8 cellular contexts compared by ENCODE assay signal in genomic region chr16:34063498-34064157, GRCh38.
A peak's percentile ranks its signal among the peaks of the same experiment; 100 is the strongest.
DNase-seq lines count a peak whose midpoint lies in the region; ATAC-seq, FAIRE-seq and TF ChIP-seq lines count a peak whose summit lies in the region.
"Not testable (repeated sequence)": the region's sequence is repeated elsewhere in the genome, so short reads cannot be mapped to it uniquely, and the experiment has no call there.

No MANE protein-coding gene starts in this region.

- CTCF ChIA-PET in endothelial cell of umbilical vein (lab: Charles Lee): not testable (repeated sequence)

- ATAC-seq in GM19324 (IDR thresholded peaks at IDR 0.05; ENCODE audit: low FRiP score, unreplicated experiment): peak; percentile 49
- peak; percentile 54 for ATAC-seq in Right ventricle myocardium inferior
- peak; percentile 49 for ATAC-seq in left lobe of liver
- ATAC-seq in lung (ENCODE audit: insufficient read depth, low FRiP score): peak; percentile 7
- ATAC-seq in psoas muscle: peak; percentile 29 to 51 (median 48)
- peak; percentile 72 to 88 for ATAC-seq in upper lobe of left lung (ENCODE audit: low FRiP score in 2 of 2)

- dilution Hi-C loops in endothelial cell of umbilical vein (cut with MboI; ENCODE audit: extremely low pct_ligation_motif_present, low sequenced_read_pairs): not testable (repeated sequence)

- H3K9me3 ChIP-seq in HUES48 (ENCODE audit: control insufficient read depth, insufficient read depth, low read length) (peaks cover 57% of the 10 kb centered on the region), endothelial cell of umbilical vein (replicated peaks; ENCODE audit: control insufficient read depth, insufficient read depth, low read length) (peaks cover 23% of the 10 kb centered on the region), lung (ENCODE audit: control insufficient read depth in 2 of 2, insufficient read depth in 1 of 2, low read length in 1 of 2) (peaks cover 0 to 34% of the 10 kb centered on the region in 2 donors), upper lobe of left lung (peaks cover 0 to 43% (median 6%) of the 10 kb centered on the region in 4 donors)
- H3K9me3 ChIP-seq in psoas muscle: not testable (repeated sequence)

- not testable (repeated sequence) for FAIRE-seq in endothelial cell of umbilical vein (lab: Jason Lieb, UNC)

- not testable (repeated sequence) for TF ChIP-seq EP300 in upper lobe of left lung (IDR thresholded peaks at IDR 0.05)

- not testable (repeated sequence) for H3K4me1 ChIP-seq in HUES48 (ENCODE audit: control insufficient read depth, insufficient read depth, low read length); endothelial cell of umbilical vein (ENCODE audit: control insufficient read depth, extremely low read depth, insufficient read depth, low read length); lung (ENCODE audit: control insufficient read depth in 2 of 2, insufficient read depth in 2 of 2, low read length in 2 of 2); psoas muscle; upper lobe of left lung

- intact Hi-C loops in endothelial cell of umbilical vein (cut with micrococcal nuclease); Right ventricle myocardium inferior (cut with DNase I); psoas muscle (cut with DNase I): not testable (repeated sequence)

- not testable (repeated sequence) for H3K27me3 ChIP-seq in HUES48 (ENCODE audit: control insufficient read depth, insufficient read depth, low read length); endothelial cell of umbilical vein (ENCODE audit: control insufficient read depth in 2 of 2, insufficient read depth in 2 of 2, low read length in 2 of 2); lung (ENCODE audit: control insufficient read depth, insufficient read depth); psoas muscle (ENCODE audit: insufficient read depth in 3 of 3, low read length in 2 of 3); upper lobe of left lung

- not testable (repeated sequence) for H3K36me3 ChIP-seq in HUES48 (ENCODE audit: control insufficient read depth, insufficient read depth, low read length); endothelial cell of umbilical vein (ENCODE audit: control insufficient read depth in 2 of 2, extremely low read depth in 1 of 2, insufficient read depth in 2 of 2, low read length in 2 of 2); lung (ENCODE audit: control insufficient read depth in 2 of 2, insufficient read depth in 2 of 2, low read length in 2 of 2); psoas muscle (ENCODE audit: insufficient read depth in 1 of 2, low read depth in 1 of 2); upper lobe of left lung

- not testable (repeated sequence) for H4K20me1 ChIP-seq in endothelial cell of umbilical vein (replicated peaks; ENCODE audit: control insufficient read depth, extremely low read depth, insufficient read depth, low read length)

- not testable (repeated sequence) for H3K27ac ChIP-seq in HUES48 (ENCODE audit: low read depth, low read length); endothelial cell of umbilical vein (ENCODE audit: insufficient read depth, low read depth, low read length); lung (ENCODE audit: low read depth in 1 of 2, low read length in 1 of 2); psoas muscle; upper lobe of left lung

- TF ChIP-seq CTCF in endothelial cell of umbilical vein (IDR thresholded peaks at IDR 0.05; ENCODE audit: extremely low read depth in 1 of 2, insufficient read depth in 1 of 2, low read depth in 1 of 2, low read length in 2 of 2); lung (IDR thresholded peaks at IDR 0.05; ENCODE audit: control extremely low read depth, extremely low read depth); psoas muscle (IDR thresholded peaks at IDR 0.05); upper lobe of left lung (IDR thresholded peaks at IDR 0.05): not testable (repeated sequence)

- not testable (repeated sequence) for H3K79me2 ChIP-seq in endothelial cell of umbilical vein (ENCODE audit: control insufficient read depth, insufficient read depth, low read length)

- H2AFZ ChIP-seq in endothelial cell of umbilical vein (ENCODE audit: low read depth, low read length): not testable (repeated sequence)

- not testable (repeated sequence) for H3K9ac ChIP-seq in HUES48 (ENCODE audit: low read depth, low read length); endothelial cell of umbilical vein (replicated peaks; ENCODE audit: extremely low read depth, insufficient read depth, low read length)

- WGBS in lung, 2 donors: 78 to 84% methylated on average over 1 of the region's 1 CpG
- 73 to 82% (median 73%) methylated on average over 1 of the region's 1 CpG for WGBS in psoas muscle, 3 donors
- 58 to 64% methylated on average over 1 of the region's 1 CpG for WGBS in upper lobe of left lung, 2 donors

- not testable (repeated sequence) for H3K9me1 ChIP-seq in endothelial cell of umbilical vein (replicated peaks; ENCODE audit: control insufficient read depth, extremely low read depth, insufficient read depth, low read length)

- peak; percentile 7 for DNase-seq in endothelial cell of umbilical vein (ENCODE audit: low read depth, low spot score)
- not testable (repeated sequence) for DNase-seq in Right ventricle myocardium inferior (ENCODE audit: missing footprints); left lobe of liver (ENCODE audit: low spot score); lung (ENCODE audit: low spot score); psoas muscle; upper lobe of left lung

- peak overlapping the region; percentile 27; the same call in 1 of the 2 replicates for H3K4me3 ChIP-seq in HUES48 (ENCODE audit: low read depth, low read length)
- not testable (repeated sequence) for H3K4me3 ChIP-seq in endothelial cell of umbilical vein (replicated peaks in 1 of 3; ENCODE audit: insufficient read depth in 1 of 3, low read depth in 1 of 3, low read length in 3 of 3); lung; psoas muscle; upper lobe of left lung

- not testable (repeated sequence) for H3K4me2 ChIP-seq in endothelial cell of umbilical vein (ENCODE audit: insufficient read depth, low read length)

- not testable (repeated sequence) for TF ChIP-seq POLR2A in endothelial cell of umbilical vein (IDR thresholded peaks at IDR 0.05; ENCODE audit: low read depth, low read length); upper lobe of left lung (IDR thresholded peaks at IDR 0.05)

- BruUV-seq in endothelial cell of umbilical vein (replicated peaks; lab: Mats Ljungman, UMichigan): not testable (repeated sequence)

- POLR2A ChIA-PET in endothelial cell of umbilical vein (lab: Charles Lee): not testable (repeated sequence)

Comparison
In these comparisons a context has a peak if more than half of its experiments do, and no peak if none do; other contexts are left out.
1. ATAC-seq: peak in every context shown above with its lines; median percentile 80 in upper lobe of left lung; 54 in Right ventricle myocardium inferior; 49 in GM19324; 49 in left lobe of liver; 48 in psoas muscle; 7 in lung.